ENCODE assay signal across 21 cellular contexts in the genomic region with DNA sequence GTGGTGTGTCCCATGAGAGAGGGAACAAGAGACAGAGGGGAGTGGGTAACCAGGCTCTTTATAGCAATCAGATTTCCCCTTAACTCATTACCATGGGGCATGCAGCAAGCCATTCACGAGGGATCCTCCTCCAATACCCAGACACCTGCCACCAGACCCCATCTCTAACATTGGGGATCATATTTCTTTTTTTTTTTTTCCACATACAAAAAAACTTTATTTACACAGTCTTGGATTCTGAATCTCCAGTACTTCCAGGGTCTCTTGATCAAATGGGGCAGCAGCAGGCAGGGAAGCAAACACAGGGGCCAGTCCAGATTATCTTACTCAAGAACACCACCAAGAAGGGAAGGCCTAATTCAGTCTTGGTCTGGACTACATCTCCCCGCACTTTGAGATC. TPM values are rescaled to one million over a fixed set of nuclear protein-coding genes. Genes with fewer than 3 reads are reported as not detected.
DNase-seq lines count a peak whose midpoint lies in the region; ATAC-seq, FAIRE-seq and TF ChIP-seq lines count a peak whose summit lies in the region.
"Had no signal": no experiment of that assay in that cellular context is flagged by ENCODE, and none has a peak within 500 bp of the region (broad histone marks: within the 10 kb centered on the region; RNA-seq: fewer than 3 reads in every experiment).

No MANE protein-coding gene starts in this region.

- no peaks in the 10 kb centered on the region for H3K9me3 ChIP-seq in GM12878 (replicated peaks; ENCODE audit: control insufficient read depth, insufficient read depth, low read length)
- no peaks in the 10 kb centered on the region for H3K9me3 ChIP-seq in effector memory CD4-positive, alpha-beta T cell (ENCODE audit: control insufficient read depth, low read length)
- H3K9me3 ChIP-seq: BE2C, HAP-1 had no signal

- 91% methylated on average over 2 of the region's 2 CpGs for WGBS in GM12878 (ENCODE audit: insufficient coverage, insufficient replicate concordance, low lambda C conversion rate, missing lambda C conversion rate)

- H3K27me3 Mint-ChIP-seq in activated naive CD8-positive, alpha-beta T cell = no peaks in the 10 kb centered on the region
- H3K27me3 Mint-ChIP-seq in activated naive CD8-positive, alpha-beta T cell treated with anti-CD3 and anti-CD28 coated beads for 36 hours = no peaks in the 10 kb centered on the region
- H3K27me3 Mint-ChIP-seq in nephron (ENCODE audit: low read depth) = no peaks in the 10 kb centered on the region

- H3K79me2 ChIP-seq in GM12878 (ENCODE audit: control insufficient read depth, insufficient read depth, low read length) = peaks cover 15% of the 10 kb centered on the region

- no peak for TF ChIP-seq POLR2A in GM12878 (IDR thresholded peaks at IDR 0.05; ENCODE audit: low read depth, low read length)

- CTCF ChIA-PET in HEK293T (lab: Yijun Ruan, JAX) = interaction anchor here (0.6 kb wide), 1 partner anchor 45 kb away, joined by 3 read pairs; no protein-coding TSS in a partner anchor
- CTCF ChIA-PET in GM12878 (lab: Yijun Ruan, JAX) = no interaction called here

- peaks cover 12% of the 10 kb centered on the region for H3K36me3 Mint-ChIP-seq in activated naive CD8-positive, alpha-beta T cell
- peaks cover 44% of the 10 kb centered on the region for H3K36me3 Mint-ChIP-seq in activated naive CD8-positive, alpha-beta T cell treated with anti-CD3 and anti-CD28 coated beads for 36 hours
- peaks cover 59% of the 10 kb centered on the region for H3K36me3 Mint-ChIP-seq in nephron (ENCODE audit: low read depth)

- TF ChIP-seq EP300 in GM12878 (IDR thresholded peaks at IDR 0.05; ENCODE audit: borderline replicate concordance in 1 of 2, control insufficient read depth in 1 of 2, low read depth in 2 of 2, low read length in 2 of 2) = no peak

- H3K27ac ChIP-seq in GM12878 (ENCODE audit: control insufficient read depth, insufficient read depth) = no peak overlapping the region
- no peak overlapping the region for H3K27ac ChIP-seq in effector memory CD4-positive, alpha-beta T cell (ENCODE audit: insufficient read depth, low read length, poor library complexity, severe bottlenecking)
- H3K27ac ChIP-seq: C4-2B had no signal

- no peak for TF ChIP-seq CTCF in GM12878 (IDR thresholded peaks at IDR 0.05 in 2 of 3, conservative IDR thresholded peaks at IDR 0.05 in 1 of 3; ENCODE audit: control insufficient read depth in 2 of 3, extremely low read depth in 1 of 3, insufficient read depth in 1 of 3, low read depth in 3 of 3, low read length in 3 of 3)
- no peak for TF ChIP-seq CTCF in nephron (IDR thresholded peaks at IDR 0.05; ENCODE audit: unreplicated experiment in 3 of 3)

- H3K27ac Mint-ChIP-seq in activated naive CD8-positive, alpha-beta T cell = peak overlapping the region; percentile 1
- H3K27ac Mint-ChIP-seq in activated naive CD8-positive, alpha-beta T cell treated with anti-CD3 and anti-CD28 coated beads for 36 hours = no peak overlapping the region
- H3K27ac Mint-ChIP-seq in nephron = no peak overlapping the region
- H3K27ac Mint-ChIP-seq: CD8-positive, alpha-beta T cell; HFFc6 had no signal

- H3K4me2 ChIP-seq in GM12878 (ENCODE audit: control insufficient read depth, insufficient read depth) = no peak overlapping the region

- RAD21 ChIA-PET in GM12878 (lab: Charles Lee; ENCODE audit: unreplicated experiment) = interaction anchor here (1.0 kb wide), 1 partner anchor 103 kb away, joined by 3 read pairs; no protein-coding TSS in a partner anchor

- ATAC-seq in GM12878 = no peak
- ATAC-seq: CD8-positive, alpha-beta T cell had no signal

- BruUV-seq in GM12878 (replicated peaks; lab: Mats Ljungman, UMichigan) = no TSS peak

- intact Hi-C loops in GM12878 (cut with micrococcal nuclease; ENCODE audit: unreplicated experiment) = no loop called here

- POLR2A ChIA-PET in HEK293T (lab: Yijun Ruan, JAX) (no interaction called here), GM12878 (lab: Charles Lee) (interaction anchor here (0.5 kb wide), 1 partner anchor 9 kb away, joined by 3 read pairs; no protein-coding TSS in a partner anchor)

- SMC1A ChIA-PET in GM12878 (lab: Charles Lee; ENCODE audit: uncharacterized antibody, unreplicated experiment) = no interaction called here

- FAIRE-seq in GM12878 (lab: Jason Lieb, UNC) = no peak
- FAIRE-seq: A204.1, D721Med, GM19239, H1 had no signal

- no peaks in the 10 kb centered on the region for H3K4me1 ChIP-seq in GM12878 (ENCODE audit: control insufficient read depth, insufficient read depth, low read length)
- H3K4me1 ChIP-seq in effector memory CD4-positive, alpha-beta T cell (ENCODE audit: control insufficient read depth, insufficient read depth, low read length, poor library complexity, severe bottlenecking) = peaks cover 5% of the 10 kb centered on the region
- H3K4me1 ChIP-seq: BE2C had no signal

- peaks cover 19% of the 10 kb centered on the region for H3K4me1 Mint-ChIP-seq in activated naive CD8-positive, alpha-beta T cell (ENCODE audit: low read depth)
- peaks cover 12% of the 10 kb centered on the region for H3K4me1 Mint-ChIP-seq in activated naive CD8-positive, alpha-beta T cell treated with anti-CD3 and anti-CD28 coated beads for 36 hours
- peaks cover 7% of the 10 kb centered on the region for H3K4me1 Mint-ChIP-seq in nephron

- no peak overlapping the region for H3K9ac ChIP-seq in GM12878 (ENCODE audit: control insufficient read depth, insufficient read depth, low read length)

- no peak overlapping the region for H2AFZ ChIP-seq in GM12878 (ENCODE audit: control insufficient read depth, low read depth, low read length)

- no peaks in the 10 kb centered on the region for H3K27me3 ChIP-seq in GM12878 (replicated peaks in 1 of 2; ENCODE audit: control insufficient read depth in 2 of 2, insufficient read depth in 2 of 2, low read length in 1 of 2)
- H3K27me3 ChIP-seq in effector memory CD4-positive, alpha-beta T cell (replicated peaks; ENCODE audit: control insufficient read depth, insufficient read depth, low read length, poor library complexity, severe bottlenecking) = no peaks in the 10 kb centered on the region
- H3K27me3 ChIP-seq: BE2C had no signal

- no peak overlapping the region for H3K4me3 Mint-ChIP-seq in activated naive CD8-positive, alpha-beta T cell
- H3K4me3 Mint-ChIP-seq in activated naive CD8-positive, alpha-beta T cell treated with anti-CD3 and anti-CD28 coated beads for 36 hours = no peak overlapping the region
- H3K4me3 Mint-ChIP-seq in nephron = peak overlapping the region in 2 of 3 experiments; percentile 33 to 77
- H3K4me3 Mint-ChIP-seq: CD8-positive, alpha-beta T cell; HFFc6 had no signal

- no peak for TF ChIP-seq RAD21 in GM12878 (IDR thresholded peaks at IDR 0.05; ENCODE audit: insufficient read depth, low read depth, low read length)

- H3K36me3 ChIP-seq in GM12878 (ENCODE audit: control insufficient read depth in 2 of 2, insufficient read depth in 2 of 2, low read length in 1 of 2) = peaks cover 1 to 10% of the 10 kb centered on the region in 2 experiments
- peaks cover 30% of the 10 kb centered on the region for H3K36me3 ChIP-seq in effector memory CD4-positive, alpha-beta T cell (ENCODE audit: control insufficient read depth, insufficient read depth, low read length)

- no peaks in the 10 kb centered on the region for H4K20me1 ChIP-seq in GM12878 (ENCODE audit: control insufficient read depth, insufficient read depth)

- no peak overlapping the region for H3K4me3 ChIP-seq in GM12878
- H3K4me3 ChIP-seq in effector memory CD4-positive, alpha-beta T cell (ENCODE audit: insufficient read depth, low read depth, low read length, poor library complexity, severe bottlenecking) = no peak overlapping the region
- H3K4me3 ChIP-seq: HAP-1 had no signal

- in situ Hi-C loops in GM12878 (cut with MboI) = no loop called here

- H3K9me3 Mint-ChIP-seq in activated naive CD8-positive, alpha-beta T cell (ENCODE audit: low read depth) = no peaks in the 10 kb centered on the region
- H3K9me3 Mint-ChIP-seq in activated naive CD8-positive, alpha-beta T cell treated with anti-CD3 and anti-CD28 coated beads for 36 hours = no peaks in the 10 kb centered on the region
- H3K9me3 Mint-ChIP-seq in nephron = no peaks in the 10 kb centered on the region
- H3K9me3 Mint-ChIP-seq: CD8-positive, alpha-beta T cell; HFFc6 had no signal

- no peak for DNase-seq in activated naive CD8-positive, alpha-beta T cell treated with anti-CD3 and anti-CD28 coated beads for 36 hours
- DNase-seq in HEK293T (ENCODE audit: extremely low spot score) (no peak), GM12878 (ENCODE audit: low read depth, low spot score) (no peak), NCI-H69 (lab: John Stamatoyannopoulos, UW) (no peak), MV-4-11 (lab: John Stamatoyannopoulos, UW) (no peak)
- no peak for DNase-seq in effector memory CD4-positive, alpha-beta T cell
- DNase-seq: BE2C; CD8-positive, alpha-beta T cell; COR-L47; DMS153; DND-41; GDM1; HFFc6 had no signal

RNA-seq across cellular contexts. Expression of gene DLAT, which starts 4.3 kb away (rescaled TPM):
- total RNA-seq in activated naive CD8-positive, alpha-beta T cell treated with anti-CD3 and anti-CD28 coated beads for 36 hours = 10 to 100 TPM; 71.7 to 76.2 TPM
- 18.7 and 19.4 TPM in 2 replicates for total RNA-seq in GM12878 (2013; cell fraction: nucleolus; rRNA removed)
- total RNA-seq in GM12878 (2014; rRNA removed) (51.2 and 54.1 TPM in 2 replicates), GM12878 (2014; rRNA removed; fragmentation: Illumina TruSeq; extraction: Trizol) (44.3 and 45.6 TPM in 2 replicates), GM12878 (2021) (38.2 and 38.8 TPM in 2 replicates)
- polyA plus RNA-seq in GM12878 (2011; ENCODE audit: low read depth) = 12.1 TPM
- polyA plus RNA-seq in GM12878 (2011; rRNA removed) (42.0 and 43.8 TPM in 2 replicates), GM12878 (2014; fragmentation: Illumina TruSeq; extraction: Trizol) (55.2 and 67.2 TPM in 2 replicates), GM12878 (2014; fragmentation: Nextera tagmentation; extraction: Ambion mirVana) (10 to 100 TPM; 16.5 to 21.4 TPM), GM12878 (2014; rRNA removed) (27.9 and 36.0 TPM in 2 replicates), GM12878 (2016; fragmentation: Nextera tagmentation; extraction: Ambion mirVana) (10 to 100 TPM; 71.3 to 79.9 TPM)
- polyA plus RNA-seq in GM12878 (2011; cell fraction: cytosol; rRNA removed) = 25.3 and 27.1 TPM in 2 replicates
- polyA plus RNA-seq in GM12878 (2011; cell fraction: nucleus; rRNA removed) = 13.5 and 14.4 TPM in 2 replicates
- 19.7 and 19.8 TPM in 2 replicates for polyA plus RNA-seq in GM12878 (2012)
- 29.6 and 33.5 TPM in 2 replicates for polyA minus RNA-seq in GM12878 (2011; rRNA and poly(A)+ RNA removed)
- 20.6 and 21.0 TPM in 2 replicates for polyA minus RNA-seq in GM12878 (2011; cell fraction: cytosol; rRNA and poly(A)+ RNA removed)
- 8.2 and 15.6 TPM in 2 replicates for polyA minus RNA-seq in GM12878 (2011; cell fraction: nucleus; rRNA and poly(A)+ RNA removed)

RNA-seq across cellular contexts. Expression of gene PIH1D2, which starts 44.4 kb away (rescaled TPM):
- total RNA-seq in activated naive CD8-positive, alpha-beta T cell treated with anti-CD3 and anti-CD28 coated beads for 36 hours = under 1 TPM; 0.32 to 0.82 TPM
- total RNA-seq in GM12878 (2013; cell fraction: nucleolus; rRNA removed) = 0.69 and 2.1 TPM in 2 replicates
- 0.73 and 1.2 TPM in 2 replicates for total RNA-seq in GM12878 (2014; rRNA removed)
- total RNA-seq in GM12878 (2014; rRNA removed; fragmentation: Illumina TruSeq; extraction: Trizol) = 0.92 and 1.9 TPM in 2 replicates
- 0.51 and 0.58 TPM in 2 replicates for total RNA-seq in GM12878 (2021)
- 1.0 TPM for polyA plus RNA-seq in GM12878 (2011; ENCODE audit: low read depth)
- 0.60 and 0.85 TPM in 2 replicates for polyA plus RNA-seq in GM12878 (2011; rRNA removed)
- polyA plus RNA-seq in GM12878 (2011; cell fraction: cytosol; rRNA removed) = 0.19 and 0.23 TPM in 2 replicates
- 0.47 and 0.66 TPM in 2 replicates for polyA plus RNA-seq in GM12878 (2011; cell fraction: nucleus; rRNA removed)
- 0.72 and 0.80 TPM in 2 replicates for polyA plus RNA-seq in GM12878 (2012)
- 0.90 and 1.4 TPM in 2 replicates for polyA plus RNA-seq in GM12878 (2014; fragmentation: Illumina TruSeq; extraction: Trizol)
- polyA plus RNA-seq in GM12878 (2014; fragmentation: Nextera tagmentation; extraction: Ambion mirVana) = 1 to 10 TPM; 1.7 to 3.0 TPM
- polyA plus RNA-seq in GM12878 (2014; rRNA removed) = 0.32 and 0.73 TPM in 2 replicates
- 1 to 10 TPM; 2.2 TPM for polyA plus RNA-seq in GM12878 (2016; fragmentation: Nextera tagmentation; extraction: Ambion mirVana)
- polyA minus RNA-seq in GM12878 (2011; rRNA and poly(A)+ RNA removed) = 0.37 TPM in 1 of 2 replicates, not detected in the other
- not detected in 2 replicates for polyA minus RNA-seq in GM12878 (2011; cell fraction: cytosol; rRNA and poly(A)+ RNA removed)
- polyA minus RNA-seq in GM12878 (2011; cell fraction: nucleus; rRNA and poly(A)+ RNA removed) = 0.24 and 0.67 TPM in 2 replicates

RNA-seq across cellular contexts. Expression of gene NKAPD1, which starts 44.6 kb away (rescaled TPM):
- total RNA-seq in activated naive CD8-positive, alpha-beta T cell treated with anti-CD3 and anti-CD28 coated beads for 36 hours = 10 to 100 TPM; 28.5 to 31.7 TPM
- 30.5 and 33.5 TPM in 2 replicates for total RNA-seq in GM12878 (2013; cell fraction: nucleolus; rRNA removed)
- 16.3 and 20.6 TPM in 2 replicates for total RNA-seq in GM12878 (2014; rRNA removed)
- 38.7 TPM in 2 replicates for total RNA-seq in GM12878 (2014; rRNA removed; fragmentation: Illumina TruSeq; extraction: Trizol)
- total RNA-seq in GM12878 (2021) = 18.1 and 19.2 TPM in 2 replicates
- 23.0 TPM for polyA plus RNA-seq in GM12878 (2011; ENCODE audit: low read depth)
- polyA plus RNA-seq in GM12878 (2011; rRNA removed) = 22.3 and 37.5 TPM in 2 replicates
- polyA plus RNA-seq in GM12878 (2011; cell fraction: cytosol; rRNA removed) = 8.9 and 9.2 TPM in 2 replicates
- 14.9 and 15.0 TPM in 2 replicates for polyA plus RNA-seq in GM12878 (2011; cell fraction: nucleus; rRNA removed)
- polyA plus RNA-seq in GM12878 (2012) = 17.5 and 21.9 TPM in 2 replicates
- polyA plus RNA-seq in GM12878 (2014; fragmentation: Illumina TruSeq; extraction: Trizol) = 43.3 and 53.9 TPM in 2 replicates
- polyA plus RNA-seq in GM12878 (2014; fragmentation: Nextera tagmentation; extraction: Ambion mirVana) = 10 to 100 TPM in 1 of 2 experiments, 1 to 10 TPM in 1; 9.6 to 11.5 TPM
- 14.7 and 17.6 TPM in 2 replicates for polyA plus RNA-seq in GM12878 (2014; rRNA removed)
- polyA plus RNA-seq in GM12878 (2016; fragmentation: Nextera tagmentation; extraction: Ambion mirVana) = 10 to 100 TPM; 19.2 to 21.5 TPM
- polyA minus RNA-seq in GM12878 (2011; rRNA and poly(A)+ RNA removed) = 19.4 and 20.2 TPM in 2 replicates
- polyA minus RNA-seq in GM12878 (2011; cell fraction: cytosol; rRNA and poly(A)+ RNA removed) = 9.8 and 12.3 TPM in 2 replicates
- polyA minus RNA-seq in GM12878 (2011; cell fraction: nucleus; rRNA and poly(A)+ RNA removed) = 10.4 and 14.6 TPM in 2 replicates

RNA-seq across cellular contexts. Expression of gene TIMM8B, which starts 57.1 kb away (rescaled TPM):
- 10 to 100 TPM; 75.5 to 80.0 TPM for total RNA-seq in activated naive CD8-positive, alpha-beta T cell treated with anti-CD3 and anti-CD28 coated beads for 36 hours
- 13.3 and 13.4 TPM in 2 replicates for total RNA-seq in GM12878 (2013; cell fraction: nucleolus; rRNA removed)
- total RNA-seq in GM12878 (2014; rRNA removed) = 143 and 155 TPM in 2 replicates
- total RNA-seq in GM12878 (2014; rRNA removed; fragmentation: Illumina TruSeq; extraction: Trizol) = 71.5 and 76.0 TPM in 2 replicates
- total RNA-seq in GM12878 (2021) = 72.7 and 83.0 TPM in 2 replicates
- 29.5 TPM for polyA plus RNA-seq in GM12878 (2011; ENCODE audit: low read depth)
- polyA plus RNA-seq in GM12878 (2011; rRNA removed) = 76.8 and 92.4 TPM in 2 replicates
- 91.5 and 120 TPM in 2 replicates for polyA plus RNA-seq in GM12878 (2011; cell fraction: cytosol; rRNA removed)
- polyA plus RNA-seq in GM12878 (2011; cell fraction: nucleus; rRNA removed) = 43.3 and 53.0 TPM in 2 replicates
- 59.6 and 80.0 TPM in 2 replicates for polyA plus RNA-seq in GM12878 (2012)
- 26.4 and 64.9 TPM in 2 replicates for polyA plus RNA-seq in GM12878 (2014; fragmentation: Illumina TruSeq; extraction: Trizol)
- 100 to 1,000 TPM; 247 to 271 TPM for polyA plus RNA-seq in GM12878 (2014; fragmentation: Nextera tagmentation; extraction: Ambion mirVana)
- polyA plus RNA-seq in GM12878 (2014; rRNA removed) = 123 and 154 TPM in 2 replicates
- polyA plus RNA-seq in GM12878 (2016; fragmentation: Nextera tagmentation; extraction: Ambion mirVana) = 100 to 1,000 TPM; 201 to 214 TPM
- polyA minus RNA-seq in GM12878 (2011; rRNA and poly(A)+ RNA removed) = 24.4 and 28.1 TPM in 2 replicates
- 6.9 and 7.2 TPM in 2 replicates for polyA minus RNA-seq in GM12878 (2011; cell fraction: cytosol; rRNA and poly(A)+ RNA removed)
- 11.9 and 14.5 TPM in 2 replicates for polyA minus RNA-seq in GM12878 (2011; cell fraction: nucleus; rRNA and poly(A)+ RNA removed)

RNA-seq across cellular contexts. Expression of gene SDHD, which starts 57.2 kb away (rescaled TPM):
- total RNA-seq in activated naive CD8-positive, alpha-beta T cell treated with anti-CD3 and anti-CD28 coated beads for 36 hours = 100 to 1,000 TPM; 118 to 128 TPM
- 32.1 and 37.3 TPM in 2 replicates for total RNA-seq in GM12878 (2013; cell fraction: nucleolus; rRNA removed)
- 138 and 162 TPM in 2 replicates for total RNA-seq in GM12878 (2014; rRNA removed)
- 114 and 119 TPM in 2 replicates for total RNA-seq in GM12878 (2014; rRNA removed; fragmentation: Illumina TruSeq; extraction: Trizol)
- 117 and 120 TPM in 2 replicates for total RNA-seq in GM12878 (2021)
- 116 TPM for polyA plus RNA-seq in GM12878 (2011; ENCODE audit: low read depth)
- 198 and 232 TPM in 2 replicates for polyA plus RNA-seq in GM12878 (2011; rRNA removed)
- 348 and 397 TPM in 2 replicates for polyA plus RNA-seq in GM12878 (2011; cell fraction: cytosol; rRNA removed)
- 178 and 185 TPM in 2 replicates for polyA plus RNA-seq in GM12878 (2011; cell fraction: nucleus; rRNA removed)
- 84.8 and 109 TPM in 2 replicates for polyA plus RNA-seq in GM12878 (2012)
- 142 and 159 TPM in 2 replicates for polyA plus RNA-seq in GM12878 (2014; fragmentation: Illumina TruSeq; extraction: Trizol)
- 100 to 1,000 TPM; 469 to 775 TPM for polyA plus RNA-seq in GM12878 (2014; fragmentation: Nextera tagmentation; extraction: Ambion mirVana)
- 119 and 133 TPM in 2 replicates for polyA plus RNA-seq in GM12878 (2014; rRNA removed)
- polyA plus RNA-seq in GM12878 (2016; fragmentation: Nextera tagmentation; extraction: Ambion mirVana) = 100 to 1,000 TPM; 312 to 346 TPM
- 304 and 353 TPM in 2 replicates for polyA minus RNA-seq in GM12878 (2011; rRNA and poly(A)+ RNA removed)
- 64.4 and 76.7 TPM in 2 replicates for polyA minus RNA-seq in GM12878 (2011; cell fraction: cytosol; rRNA and poly(A)+ RNA removed)
- 25.6 and 48.9 TPM in 2 replicates for polyA minus RNA-seq in GM12878 (2011; cell fraction: nucleus; rRNA and poly(A)+ RNA removed)

Comparison
In these comparisons a context has a peak if more than half of its experiments do, and no peak if none do; other contexts are left out.
1. H3K4me3 Mint-ChIP-seq: peak in nephron (2 of 3); none in activated naive CD8-positive, alpha-beta T cell (single experiment) and activated naive CD8-positive, alpha-beta T cell treated with anti-CD3 and anti-CD28 coated beads for 36 hours (single experiment).